Comparison of ENCODE assay signal across 2 cellular contexts in genomic region chr14:37466623-37467088, GRCh38.
TF ChIP-seq lines count a peak whose summit lies in the region.

No MANE protein-coding gene starts in this region.

TF ChIP-seq in IMR-90, 13 proteins besides CTCF, POLR2A, EP300 and RAD21:
- TF ChIP-seq, protein P1, sequence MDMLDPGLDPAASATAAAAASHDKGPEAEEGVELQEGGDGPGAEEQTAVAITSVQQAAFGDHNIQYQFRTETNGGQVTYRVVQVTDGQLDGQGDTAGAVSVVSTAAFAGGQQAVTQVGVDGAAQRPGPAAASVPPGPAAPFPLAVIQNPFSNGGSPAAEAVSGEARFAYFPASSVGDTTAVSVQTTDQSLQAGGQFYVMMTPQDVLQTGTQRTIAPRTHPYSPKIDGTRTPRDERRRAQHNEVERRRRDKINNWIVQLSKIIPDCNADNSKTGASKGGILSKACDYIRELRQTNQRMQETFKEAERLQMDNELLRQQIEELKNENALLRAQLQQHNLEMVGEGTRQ (IDR thresholded peaks at IDR 0.05; ENCODE audit: low read depth, low read length), result no peak
- peak; percentile 13; the same call in 1 of the 2 replicates for TF ChIP-seq CEBPB (IDR thresholded peaks at IDR 0.05; ENCODE audit: low read depth, low read length)
- no peak for TF ChIP-seq BHLHE40 (IDR thresholded peaks at IDR 0.05; ENCODE audit: low read depth, low read length)

TF ChIP-seq in WTC11, 78 proteins besides CTCF, POLR2A, EP300 and RAD21:
- TF ChIP-seq GABPB1 (CRISPR knock-in tag; IDR thresholded peaks at IDR 0.05) (peak; percentile 97), FOXJ3 (CRISPR knock-in tag; IDR thresholded peaks at IDR 0.05; ENCODE audit: borderline replicate concordance) (no peak)
